Comparison of ENCODE assay signal across 8 cellular contexts in the genomic region with DNA sequence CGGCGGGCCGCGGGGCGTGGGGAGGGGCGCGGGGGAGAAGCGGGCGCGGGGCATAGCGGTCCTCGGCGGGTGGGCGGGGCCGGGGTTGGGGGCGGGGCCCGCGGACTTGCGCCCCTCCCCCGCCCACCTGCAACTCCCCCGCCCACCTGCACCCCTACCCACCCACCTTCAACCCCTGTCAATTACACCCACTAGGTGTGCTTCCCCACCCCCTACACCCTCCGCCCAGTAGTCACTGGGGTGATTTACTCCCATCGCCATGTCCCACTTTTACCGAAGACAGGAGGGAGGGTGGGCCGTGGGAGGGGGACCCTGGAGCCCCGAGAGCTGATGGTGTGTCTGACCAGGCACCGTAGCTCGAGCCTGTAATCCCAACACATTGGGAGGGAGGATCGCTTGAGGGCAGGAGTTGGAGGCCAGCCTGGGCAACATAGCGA. TPM values are rescaled to one million over a fixed set of nuclear protein-coding genes. Genes with fewer than 3 reads are reported as not detected.
DNase-seq lines count a peak whose midpoint lies in the region; ATAC-seq lines count a peak whose summit lies in the region.

No MANE protein-coding gene starts in this region.

- peak overlapping the region; percentile 76 to 99 (median 84) for H3K4me2 ChIP-seq in BLaER1 treated with 17β-estradiol and CSF1 and Interleukin-3, amounts not matched to agents 10 nM and 100 nM

- peak; percentile 34 for DNase-seq in adipocyte (ENCODE audit: low read depth)
- no peak for DNase-seq in stimulated activated effector memory CD8-positive, alpha-beta T cell treated with anti-CD3 and anti-CD28 coated beads, Interleukin-12 subunit alpha, Interleukin-12 subunit beta, amount 100 ng/mL, for 72 hours (ENCODE audit: low spot score in 2 of 2)
- no peak for DNase-seq in H4 (ENCODE audit: low spot score)
- no peak for DNase-seq in kidney glomerular epithelial cell (lab: John Stamatoyannopoulos, UW)

- peaks cover 48% of the 10 kb centered on the region for H3K4me1 Mint-ChIP-seq in stimulated activated effector memory CD8-positive, alpha-beta T cell treated with anti-CD3 and anti-CD28 coated beads, Interleukin-12 subunit alpha, Interleukin-12 subunit beta, amount 100 ng/mL, for 72 hours

- peaks cover 0 to 8% (median 0%) of the 10 kb centered on the region in 11 experiments; a peak in 6 of 22 replicates for H3K9me3 ChIP-seq in BLaER1 treated with 17β-estradiol and CSF1 and Interleukin-3, amounts not matched to agents 10 nM and 100 nM (replicated peaks in 1 of 11)
- H3K9me3 ChIP-seq in adipocyte (ENCODE audit: control insufficient read depth, low read length): no peaks in the 10 kb centered on the region
- no peaks in the 10 kb centered on the region for H3K9me3 ChIP-seq in iPS-15b (ENCODE audit: control insufficient read depth, insufficient read depth, low read length)

- H3K27ac Mint-ChIP-seq in stimulated activated effector memory CD8-positive, alpha-beta T cell treated with anti-CD3 and anti-CD28 coated beads, Interleukin-12 subunit alpha, Interleukin-12 subunit beta, amount 100 ng/mL, for 72 hours: peak overlapping the region; percentile 74

- H3K9me3 Mint-ChIP-seq in stimulated activated effector memory CD8-positive, alpha-beta T cell treated with anti-CD3 and anti-CD28 coated beads, Interleukin-12 subunit alpha, Interleukin-12 subunit beta, amount 100 ng/mL, for 72 hours: no peaks in the 10 kb centered on the region

- peak overlapping the region; percentile 70 to 87 (median 81); a peak in 21 of 22 replicates for H3K9ac ChIP-seq in BLaER1 treated with 17β-estradiol and CSF1 and Interleukin-3, amounts not matched to agents 10 nM and 100 nM
- H3K9ac ChIP-seq in adipocyte (ENCODE audit: low read length): peak overlapping the region; percentile 74
- no peak overlapping the region for H3K9ac ChIP-seq in iPS-15b (ENCODE audit: low read depth, low read length)

- H3K36me3 Mint-ChIP-seq in stimulated activated effector memory CD8-positive, alpha-beta T cell treated with anti-CD3 and anti-CD28 coated beads, Interleukin-12 subunit alpha, Interleukin-12 subunit beta, amount 100 ng/mL, for 72 hours: peaks cover 20% of the 10 kb centered on the region

- H3K27ac ChIP-seq in BLaER1 treated with 17β-estradiol and CSF1 and Interleukin-3, amounts not matched to agents 10 nM and 100 nM: peak overlapping the region; percentile 67 to 80 (median 78); a peak in 21 of 22 replicates

- H3K4me3 ChIP-seq in BLaER1 treated with 17β-estradiol and CSF1 and Interleukin-3, amounts not matched to agents 10 nM and 100 nM: peak overlapping the region; percentile 46 to 83 (median 71)
- H3K4me3 ChIP-seq in adipocyte (ENCODE audit: low read length): peak overlapping the region; percentile 82
- peak overlapping the region; percentile 64 for H3K4me3 ChIP-seq in iPS-15b (ENCODE audit: low read depth, low read length)

- H3K27me3 ChIP-seq in BLaER1 treated with 17β-estradiol and CSF1 and Interleukin-3, amounts not matched to agents 10 nM and 100 nM: peaks cover 0 to 9% (median 0%) of the 10 kb centered on the region in 11 experiments; a peak in 3 of 22 replicates
- no peaks in the 10 kb centered on the region for H3K27me3 ChIP-seq in adipocyte (replicated peaks; ENCODE audit: control insufficient read depth, insufficient read depth, low read length)
- no peaks in the 10 kb centered on the region for H3K27me3 ChIP-seq in iPS-15b (ENCODE audit: control insufficient read depth, insufficient read depth, low read length)

- peak overlapping the region; percentile 61 for H3K4me3 Mint-ChIP-seq in stimulated activated effector memory CD8-positive, alpha-beta T cell treated with anti-CD3 and anti-CD28 coated beads, Interleukin-12 subunit alpha, Interleukin-12 subunit beta, amount 100 ng/mL, for 72 hours

- H3K4me1 ChIP-seq in BLaER1 treated with 17β-estradiol and CSF1 and Interleukin-3, amounts not matched to agents 10 nM and 100 nM: peaks cover 53 to 66% (median 60%) of the 10 kb centered on the region in 10 experiments
- H3K4me1 ChIP-seq in adipocyte (ENCODE audit: control insufficient read depth, insufficient read depth, low read length) (peaks cover 25% of the 10 kb centered on the region), iPS-15b (ENCODE audit: control insufficient read depth, insufficient read depth, low read length) (no peaks in the 10 kb centered on the region)

- peaks cover 0 to 13% (median 7%) of the 10 kb centered on the region in 11 experiments; a peak in 8 of 22 replicates for H3K36me3 ChIP-seq in BLaER1 treated with 17β-estradiol and CSF1 and Interleukin-3, amounts not matched to agents 10 nM and 100 nM
- peaks cover 11% of the 10 kb centered on the region for H3K36me3 ChIP-seq in adipocyte (ENCODE audit: control insufficient read depth, insufficient read depth, low read length, severe bottlenecking)
- H3K36me3 ChIP-seq in iPS-15b (ENCODE audit: control insufficient read depth, insufficient read depth, low read length): peaks cover 2% of the 10 kb centered on the region

- peak; percentile 7 for ATAC-seq in HG02623 (IDR thresholded peaks at IDR 0.05; ENCODE audit: unreplicated experiment)
- ATAC-seq in stimulated activated effector memory CD8-positive, alpha-beta T cell treated with anti-CD3 and anti-CD28 coated beads, Interleukin-12 subunit alpha, Interleukin-12 subunit beta, amount 100 ng/mL, for 72 hours: no peak
- ATAC-seq in HG02759 (IDR thresholded peaks at IDR 0.05; ENCODE audit: unreplicated experiment): no peak

- H4K20me1 ChIP-seq in BLaER1 treated with 17β-estradiol and CSF1 and Interleukin-3, amounts not matched to agents 10 nM and 100 nM: peaks cover 0 to 36% (median 17%) of the 10 kb centered on the region in 11 experiments; a peak in 12 of 22 replicates

RNA-seq across cellular contexts. Expression of a gene that starts 0.6 kb away (rescaled TPM):
- total RNA-seq in H4 (2014; rRNA removed; shearing (Covaris generic)): 7.1 and 9.6 TPM in 2 replicates
